Comparison of ENCODE assay signal across 8 cellular contexts in the genomic region with DNA sequence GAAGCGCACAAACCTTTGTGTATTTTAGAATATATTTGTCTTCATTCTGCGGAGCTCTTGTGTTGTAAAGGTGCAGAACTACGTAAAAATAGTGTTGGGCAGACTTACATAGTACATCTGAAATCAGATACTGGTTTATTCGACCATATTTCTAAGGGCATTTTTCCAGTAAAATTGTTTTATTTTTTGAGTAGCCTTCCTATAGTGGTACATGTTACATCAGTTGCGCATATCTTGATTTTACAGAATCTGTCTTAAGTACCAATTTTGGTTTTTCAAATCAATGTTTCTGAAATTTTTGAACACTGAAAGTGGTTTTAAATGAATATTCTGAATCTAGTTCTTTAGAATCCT. TPM values are rescaled to one million over a fixed set of nuclear protein-coding genes. Genes with fewer than 3 reads are reported as not detected.
DNase-seq lines count a peak whose midpoint lies in the region; ATAC-seq lines count a peak whose summit lies in the region.

No MANE protein-coding gene starts in this region.

- intact Hi-C loops in activated T-helper 2 cell treated with anti-CD3 and anti-CD28 coated beads, Interferon-gamma antibody, Interleukin-2, Interleukin-4, amounts not matched to agents 10 μg/mL and 5 μg/mL and 100 μg/mL, durations not matched to agents 14 hours and 24 hours and 36 hours (cut with micrococcal nuclease): loop anchor here (5.0 kb wide), 1 partner anchor 33 kb away; no protein-coding TSS in a partner anchor

- peak overlapping the region; percentile 98 for H3K27ac Mint-ChIP-seq in activated T-helper 2 cell treated with anti-CD3 and anti-CD28 coated beads, Interferon-gamma antibody, Interleukin-2, Interleukin-4, amounts not matched to agents 10 μg/mL and 5 μg/mL and 100 μg/mL, durations not matched to agents 14 hours and 24 hours and 36 hours
- peak overlapping the region; percentile 99 for H3K27ac Mint-ChIP-seq in stimulated activated naive CD8-positive, alpha-beta T cell treated with anti-CD3 and anti-CD28 coated beads, Interleukin-15, amount 100 ng/mL, for 72 hours

- H3K9me3 Mint-ChIP-seq in activated T-helper 2 cell treated with anti-CD3 and anti-CD28 coated beads, Interferon-gamma antibody, Interleukin-2, Interleukin-4, amounts not matched to agents 10 μg/mL and 5 μg/mL and 100 μg/mL, durations not matched to agents 14 hours and 24 hours and 36 hours: no peaks in the 10 kb centered on the region
- H3K9me3 Mint-ChIP-seq in stimulated activated naive CD8-positive, alpha-beta T cell treated with anti-CD3 and anti-CD28 coated beads, Interleukin-15, amount 100 ng/mL, for 72 hours: no peaks in the 10 kb centered on the region

- DNase-seq in NCI-H2107 treated with DMSO at 0.1 percent for 48 hours (lab: John Stamatoyannopoulos, UW; ENCODE audit: unreplicated experiment) (peak; percentile 44), NCI-H2107 (lab: John Stamatoyannopoulos, UW) (no peak), DMS114 treated with DMSO at 0.1 percent for 48 hours (lab: John Stamatoyannopoulos, UW; ENCODE audit: unreplicated experiment) (no peak)
- no peak for DNase-seq in activated T-helper 2 cell treated with anti-CD3 and anti-CD28 coated beads, Interferon-gamma antibody, Interleukin-2, Interleukin-4, amounts not matched to agents 10 μg/mL and 5 μg/mL and 100 μg/mL, durations not matched to agents 14 hours and 24 hours and 36 hours (ENCODE audit: low spot score)
- no peak for DNase-seq in stimulated activated naive CD8-positive, alpha-beta T cell treated with anti-CD3 and anti-CD28 coated beads, Interleukin-15, amount 100 ng/mL, for 72 hours
- no peak for DNase-seq in stimulated activated CD4-positive, alpha-beta T cell treated with anti-CD3 and anti-CD28 coated beads, Interleukin-4, amount 100 ng/mL, for 1 hour

- peaks cover 54% of the 10 kb centered on the region for H3K36me3 Mint-ChIP-seq in activated T-helper 2 cell treated with anti-CD3 and anti-CD28 coated beads, Interferon-gamma antibody, Interleukin-2, Interleukin-4, amounts not matched to agents 10 μg/mL and 5 μg/mL and 100 μg/mL, durations not matched to agents 14 hours and 24 hours and 36 hours (ENCODE audit: low read depth)

- peak overlapping the region; percentile 91 for H3K4me3 Mint-ChIP-seq in activated T-helper 2 cell treated with anti-CD3 and anti-CD28 coated beads, Interferon-gamma antibody, Interleukin-2, Interleukin-4, amounts not matched to agents 10 μg/mL and 5 μg/mL and 100 μg/mL, durations not matched to agents 14 hours and 24 hours and 36 hours (ENCODE audit: low read depth)
- peak overlapping the region; percentile 89 to 94 for H3K4me3 Mint-ChIP-seq in stimulated activated naive CD8-positive, alpha-beta T cell treated with anti-CD3 and anti-CD28 coated beads, Interleukin-15, amount 100 ng/mL, for 72 hours

- H3K27me3 Mint-ChIP-seq in activated T-helper 2 cell treated with anti-CD3 and anti-CD28 coated beads, Interferon-gamma antibody, Interleukin-2, Interleukin-4, amounts not matched to agents 10 μg/mL and 5 μg/mL and 100 μg/mL, durations not matched to agents 14 hours and 24 hours and 36 hours (ENCODE audit: low read depth): no peaks in the 10 kb centered on the region
- no peaks in the 10 kb centered on the region for H3K27me3 Mint-ChIP-seq in stimulated activated naive CD8-positive, alpha-beta T cell treated with anti-CD3 and anti-CD28 coated beads, Interleukin-15, amount 100 ng/mL, for 72 hours

- no peaks in the 10 kb centered on the region for H3K9me3 ChIP-seq in iPS-18c (ENCODE audit: control insufficient read depth, insufficient read depth, low read length)

- peak overlapping the region; percentile 87 for H3K4me3 ChIP-seq in iPS-18c (ENCODE audit: insufficient read depth, low read depth, low read length)

- ATAC-seq in stimulated activated naive CD8-positive, alpha-beta T cell treated with anti-CD3 and anti-CD28 coated beads, Interleukin-15, amount 100 ng/mL, for 72 hours: no peak
- no peak for ATAC-seq in HG03354 (IDR thresholded peaks at IDR 0.05; ENCODE audit: poor library complexity, severe bottlenecking, unreplicated experiment)

- peaks cover 58% of the 10 kb centered on the region for H3K4me1 Mint-ChIP-seq in activated T-helper 2 cell treated with anti-CD3 and anti-CD28 coated beads, Interferon-gamma antibody, Interleukin-2, Interleukin-4, amounts not matched to agents 10 μg/mL and 5 μg/mL and 100 μg/mL, durations not matched to agents 14 hours and 24 hours and 36 hours (ENCODE audit: low read depth)
- peaks cover 43% of the 10 kb centered on the region for H3K4me1 Mint-ChIP-seq in stimulated activated naive CD8-positive, alpha-beta T cell treated with anti-CD3 and anti-CD28 coated beads, Interleukin-15, amount 100 ng/mL, for 72 hours

RNA-seq across cellular contexts. Expression of a gene that starts 15.7 kb away (rescaled TPM):
- 105 and 111 TPM in 2 replicates for total RNA-seq in activated T-helper 2 cell treated with anti-CD3 and anti-CD28 coated beads, Interferon-gamma antibody, Interleukin-2, Interleukin-4, amounts not matched to agents 10 μg/mL and 5 μg/mL and 100 μg/mL, durations not matched to agents 14 hours and 24 hours and 36 hours
